In the genomic region with DNA sequence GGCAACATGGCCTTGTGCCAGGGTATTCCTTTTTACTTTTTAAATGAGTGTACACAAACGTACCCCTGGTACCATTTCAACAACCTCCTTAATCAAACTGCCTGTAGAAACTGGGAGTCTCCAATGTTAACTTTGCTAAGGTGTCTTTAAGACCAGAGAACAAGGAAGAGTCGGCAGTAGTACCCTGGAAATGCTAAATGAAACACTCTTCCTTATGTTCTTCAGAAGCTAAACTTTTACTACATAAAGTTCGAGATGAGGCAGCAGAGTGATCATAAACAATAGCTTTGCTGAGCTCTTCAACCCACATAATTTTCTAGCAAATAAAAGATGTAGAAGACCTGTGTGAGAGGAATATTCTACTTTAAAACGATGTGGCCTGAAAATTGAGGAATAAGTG, we compare ENCODE assay signal across 34 cellular contexts.
"Had no signal": no experiment of that assay in that cellular context is flagged by ENCODE, and none has a peak within 500 bp of the region (broad histone marks: within the 10 kb centered on the region; RNA-seq: fewer than 3 reads in every experiment).

No MANE protein-coding gene starts in this region.

- H3K27ac ChIP-seq: KMS-11 had no signal

- H3K27me3 ChIP-seq: MG63 had no signal

- H3K4me3 ChIP-seq: MG63 had no signal

- DNase-seq: Karpas-422, Kasumi-1, MG63, MM.1S, MV-4-11, NCI-H1048, NCI-H1092, NCI-H1092 treated with DMSO at 0.1 percent for 48 hours, NCI-H1105, NCI-H1105 treated with DMSO at 0.1 percent for 48 hours, NCI-H1417, NCI-H1417 treated with DMSO at 0.1 percent for 48 hours, NCI-H1436, NCI-H1436 treated with DMSO at 0.1 percent for 48 hours, NCI-H146, NCI-H1694, NCI-H1694 treated with DMSO at 0.1 percent for 48 hours, NCI-H187, NCI-H187 treated with DMSO at 0.1 percent for 48 hours, NCI-H1930, NCI-H2029, NCI-H2029 treated with DMSO at 0.1 percent for 48 hours, NCI-H2081, NCI-H2081 treated with DMSO at 0.1 percent for 48 hours, NCI-H2107, NCI-H2171, NCI-H2171 treated with DMSO at 0.1 percent for 48 hours, NCI-H2227 treated with DMSO at 0.1 percent for 48 hours, NCI-H226, NCI-H345, NCI-H446, NCI-H446 treated with DMSO at 0.1 percent for 48 hours, NCI-H510A had no signal

- H3K36me3 ChIP-seq: MG63 had no signal

- H3K4me2 ChIP-seq: KMS-11 had no signal

- H3K9ac ChIP-seq: KMS-11 had no signal
